In the genomic region with DNA sequence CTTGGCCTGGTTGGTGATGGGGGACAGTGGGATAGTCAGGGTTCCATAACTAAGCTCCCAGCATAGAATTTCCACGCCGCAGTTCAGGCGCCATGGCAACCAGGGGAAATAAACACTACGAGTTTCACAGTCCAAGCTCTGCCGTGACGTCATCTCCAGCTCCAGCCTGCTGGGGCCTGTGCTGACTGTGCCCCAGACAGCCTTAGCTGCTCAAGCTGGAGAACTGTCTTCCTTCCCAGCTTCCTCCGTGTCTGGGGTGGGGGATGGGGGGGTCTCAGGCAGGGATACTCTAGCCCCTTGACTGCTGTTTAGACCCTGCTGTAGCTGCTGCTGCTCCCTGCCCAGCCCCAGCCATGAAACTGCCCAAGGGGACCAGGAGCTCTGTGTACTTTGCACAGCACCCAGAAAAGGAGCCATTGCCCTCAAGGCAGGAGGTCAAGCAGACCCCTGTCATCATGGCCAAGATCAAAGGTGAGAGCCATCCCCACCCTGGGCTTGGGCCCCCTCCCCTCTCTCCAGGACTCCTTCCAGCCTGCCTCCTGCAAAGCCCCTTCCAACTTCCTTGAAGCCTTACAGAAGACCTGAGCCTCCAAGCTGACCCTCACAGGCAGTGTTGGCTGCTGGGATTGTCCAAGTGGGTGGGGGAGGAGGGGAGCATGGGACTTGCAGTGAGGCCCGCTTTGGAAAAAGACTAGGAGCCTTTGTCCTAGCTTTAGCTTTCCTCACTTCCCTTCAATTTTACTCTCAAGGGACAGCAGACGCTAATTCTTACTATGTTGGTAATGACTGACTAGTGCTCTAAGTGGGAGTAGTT, we compare ENCODE assay signal across 8 cellular contexts. TPM values are rescaled to one million over a fixed set of nuclear protein-coding genes. Genes with fewer than 3 reads are reported as not detected.
DNase-seq lines count a peak whose midpoint lies in the region; ATAC-seq lines count a peak whose summit lies in the region.

No MANE protein-coding gene starts in this region.

- no peak overlapping the region for H3K27ac ChIP-seq in effector memory CD4-positive, alpha-beta T cell (ENCODE audit: insufficient read depth, low read length, poor library complexity, severe bottlenecking)

- no peaks in the 10 kb centered on the region for H3K27me3 ChIP-seq in effector memory CD4-positive, alpha-beta T cell (replicated peaks; ENCODE audit: control insufficient read depth, insufficient read depth, low read length, poor library complexity, severe bottlenecking)

- no peak for ATAC-seq in GM21576 (IDR thresholded peaks at IDR 0.05; ENCODE audit: unreplicated experiment)

- H3K4me3 ChIP-seq in effector memory CD4-positive, alpha-beta T cell (ENCODE audit: insufficient read depth, low read depth, low read length, poor library complexity, severe bottlenecking), result no peak overlapping the region

- in situ Hi-C loops in KBM-7 (cut with MboI; ENCODE audit: low pct_unique_long_range_greater_than_20kb, low sequenced_read_pairs), result loop anchor here (10.0 kb wide), 1 partner anchor 201 kb away; no protein-coding TSS in a partner anchor

- no peaks in the 10 kb centered on the region for H3K36me3 ChIP-seq in effector memory CD4-positive, alpha-beta T cell (ENCODE audit: control insufficient read depth, insufficient read depth, low read length)

- no peaks in the 10 kb centered on the region for H3K9me3 ChIP-seq in effector memory CD4-positive, alpha-beta T cell (ENCODE audit: control insufficient read depth, low read length)

- DNase-seq in NCI-H1694 (lab: John Stamatoyannopoulos, UW) (peak; percentile 30), NCI-H1694 treated with DMSO at 0.1 percent for 48 hours (lab: John Stamatoyannopoulos, UW) (no peak), KBM-7 (peak; percentile 66), T-helper 22 cell (ENCODE audit: low read depth) (peak; percentile 26), lung microvascular endothelial cell (ENCODE audit: low read depth in 2 of 2) (peak; percentile 96 to 97)
- DNase-seq in effector memory CD4-positive, alpha-beta T cell, result peak in 2 of 3 donors; percentile 26
- DNase-seq in stimulated activated CD8-positive, alpha-beta memory T cell treated with anti-CD3 and anti-CD28 coated beads, Interleukin-15, amount 100 ng/mL, for 48 hours (ENCODE audit: low read depth in 2 of 2), result peak; percentile 31 to 42

- peaks cover 3% of the 10 kb centered on the region for H3K4me1 ChIP-seq in effector memory CD4-positive, alpha-beta T cell (ENCODE audit: control insufficient read depth, insufficient read depth, low read length, poor library complexity, severe bottlenecking)

RNA-seq across cellular contexts. Expression of a gene that starts 11.4 kb away (rescaled TPM):
- total RNA-seq in lung microvascular endothelial cell, result under 0.01 TPM in 2 replicates
